Comparison of ENCODE assay signal across 8 cellular contexts in genomic region chr9:37903831-37904646, GRCh38. TPM values are rescaled to one million over a fixed set of nuclear protein-coding genes. Genes with fewer than 3 reads are reported as not detected.
DNase-seq lines count a peak whose midpoint lies in the region; ATAC-seq and TF ChIP-seq lines count a peak whose summit lies in the region.

SLC25A51 (minus strand) TSS chr9:37904127; CDS start chr9:37888550, 15,577 bp downstream.

- in situ Hi-C loops in GM23248 (cut with MboI): loop anchor here (10.0 kb wide), 2 partner anchors 261 to 441 kb away; no protein-coding TSS in a partner anchor

- H3K9me3 ChIP-seq in GM23248 (ENCODE audit: low read depth) (no peaks in the 10 kb centered on the region), fibroblast of lung (ENCODE audit: control insufficient read depth, insufficient read depth, low read depth, low read length) (no peaks in the 10 kb centered on the region)

- H3K27me3 ChIP-seq in GM23248 (replicated peaks; ENCODE audit: insufficient read depth) (no peaks in the 10 kb centered on the region), fibroblast of lung (ENCODE audit: control insufficient read depth, insufficient read depth, low read length) (no peaks in the 10 kb centered on the region)

- H3K36me3 ChIP-seq in GM23248 (ENCODE audit: low read depth): no peaks in the 10 kb centered on the region
- no peaks in the 10 kb centered on the region for H3K36me3 ChIP-seq in fibroblast of lung (ENCODE audit: control insufficient read depth, insufficient read depth, low read length)

- peak within 1 kb of the TSS; percentile 94 for H3K27ac Mint-ChIP-seq in activated T-helper 1 cell treated with anti-CD3 and anti-CD28 coated beads, Interleukin-12 subunit alpha, Interleukin-12 subunit beta, Interleukin-2, Interleukin-4 antibody, amounts not matched to agents 30 ng/mL and 10 ng/mL and 1 ng/mL, durations not matched to agents 14 hours and 24 hours and 36 hours
- peak within 1 kb of the TSS; percentile 88 to 98 (median 94) for H3K27ac Mint-ChIP-seq in naive thymus-derived CD8-positive, alpha-beta T cell

- peaks cover 37% of the 10 kb centered on the region for H3K4me1 Mint-ChIP-seq in activated T-helper 1 cell treated with anti-CD3 and anti-CD28 coated beads, Interleukin-12 subunit alpha, Interleukin-12 subunit beta, Interleukin-2, Interleukin-4 antibody, amounts not matched to agents 30 ng/mL and 10 ng/mL and 1 ng/mL, durations not matched to agents 14 hours and 24 hours and 36 hours (ENCODE audit: low read depth)
- H3K4me1 Mint-ChIP-seq in naive thymus-derived CD8-positive, alpha-beta T cell: peaks cover 12 to 33% (median 29%) of the 10 kb centered on the region in 4 donors

- TF ChIP-seq CTCF in fibroblast of lung (conservative IDR thresholded peaks at IDR 0.05 in 1 of 2, IDR thresholded peaks at IDR 0.05 in 1 of 2; ENCODE audit: low read depth in 1 of 2, low read length in 2 of 2): peak; percentile 94

- POLR2A ChIA-PET in naive thymus-derived CD8-positive, alpha-beta T cell (lab: Charles Lee): interaction anchor here (0.6 to 1.1 kb wide), 3 partner anchors 13 to 185 kb away, joined by 3 read pairs; no protein-coding TSS in a partner anchor

- H3K79me2 ChIP-seq in GM23248 (ENCODE audit: insufficient read depth): peaks cover 36% of the 10 kb centered on the region
- peaks cover 36% of the 10 kb centered on the region for H3K79me2 ChIP-seq in fibroblast of lung (ENCODE audit: control insufficient read depth, insufficient read depth, low read length)

- intact Hi-C loops in activated T-helper 1 cell treated with anti-CD3 and anti-CD28 coated beads, Interleukin-12 subunit alpha, Interleukin-12 subunit beta, Interleukin-2, Interleukin-4 antibody, amounts not matched to agents 30 ng/mL and 10 ng/mL and 1 ng/mL, durations not matched to agents 14 hours and 24 hours and 36 hours (cut with micrococcal nuclease): loop anchor here (1.0 to 10.0 kb wide), 11 partner anchors 67 to 1503 kb away; partner anchors contain the start of genes ALDH1B1, DCAF10, EXOSC3 and POLR1E

- H3K4me1 ChIP-seq in GM23248 (ENCODE audit: insufficient read depth) (peaks cover 29% of the 10 kb centered on the region), fibroblast of lung (ENCODE audit: control insufficient read depth, extremely low read depth, insufficient read depth, low read length) (peaks cover 10% of the 10 kb centered on the region)

- peak within 1 kb of the TSS; percentile 99 for H2AFZ ChIP-seq in GM23248
- H2AFZ ChIP-seq in fibroblast of lung (ENCODE audit: low read length): peak within 1 kb of the TSS; percentile 80

- H3K9me3 Mint-ChIP-seq in activated T-helper 1 cell treated with anti-CD3 and anti-CD28 coated beads, Interleukin-12 subunit alpha, Interleukin-12 subunit beta, Interleukin-2, Interleukin-4 antibody, amounts not matched to agents 30 ng/mL and 10 ng/mL and 1 ng/mL, durations not matched to agents 14 hours and 24 hours and 36 hours: no peaks in the 10 kb centered on the region
- H3K9me3 Mint-ChIP-seq in naive thymus-derived CD8-positive, alpha-beta T cell: no peaks in the 10 kb centered on the region

- peak within 1 kb of the TSS; percentile 86 for H3K4me3 ChIP-seq in GM23248
- peak within 1 kb of the TSS; percentile 66 to 87 (median 76) for H3K4me3 ChIP-seq in fibroblast of lung (replicated peaks in 1 of 4; ENCODE audit: control extremely low read depth in 1 of 4, insufficient read depth in 1 of 4, low read depth in 3 of 4, low read length in 4 of 4)

- DNase-seq in EL (peak; percentile 88), GM23248 (peak; percentile 91), Kasumi-1 (lab: John Stamatoyannopoulos, UW) (peak; percentile 66 to 84), RKO (ENCODE audit: low spot score) (peak; percentile 89), fibroblast of lung (ENCODE audit: low read depth in 2 of 2) (peak; percentile 86 to 93)
- DNase-seq in activated T-helper 1 cell treated with anti-CD3 and anti-CD28 coated beads, Interleukin-12 subunit alpha, Interleukin-12 subunit beta, Interleukin-2, Interleukin-4 antibody, amounts not matched to agents 30 ng/mL and 10 ng/mL and 1 ng/mL, durations not matched to agents 14 hours and 24 hours and 36 hours (ENCODE audit: low spot score): peak; percentile 92
- DNase-seq in naive thymus-derived CD8-positive, alpha-beta T cell: peak; percentile 89 to 100 (median 97)
- peak; percentile 93 for DNase-seq in stimulated activated naive CD4-positive, alpha-beta T cell treated with Interleukin-2 at 50 U/mL for 16 hours (lab: John Stamatoyannopoulos, UW)

- H3F3A ChIP-seq in GM23248 (ENCODE audit: insufficient read depth): peaks cover 11% of the 10 kb centered on the region; the same call in 1 of the 2 replicates

- peak within 1 kb of the TSS; percentile 86 for H3K9ac ChIP-seq in GM23248
- peak within 1 kb of the TSS; percentile 79 for H3K9ac ChIP-seq in fibroblast of lung (ENCODE audit: insufficient read depth, low read length)

- H3K9me2 ChIP-seq in GM23248 (ENCODE audit: insufficient read depth): no peaks in the 10 kb centered on the region

- H3K4me3 Mint-ChIP-seq in activated T-helper 1 cell treated with anti-CD3 and anti-CD28 coated beads, Interleukin-12 subunit alpha, Interleukin-12 subunit beta, Interleukin-2, Interleukin-4 antibody, amounts not matched to agents 30 ng/mL and 10 ng/mL and 1 ng/mL, durations not matched to agents 14 hours and 24 hours and 36 hours: peak within 1 kb of the TSS; percentile 90
- peak within 1 kb of the TSS; percentile 83 to 95 (median 92) for H3K4me3 Mint-ChIP-seq in naive thymus-derived CD8-positive, alpha-beta T cell

- peaks cover 5% of the 10 kb centered on the region for H3K36me3 Mint-ChIP-seq in activated T-helper 1 cell treated with anti-CD3 and anti-CD28 coated beads, Interleukin-12 subunit alpha, Interleukin-12 subunit beta, Interleukin-2, Interleukin-4 antibody, amounts not matched to agents 30 ng/mL and 10 ng/mL and 1 ng/mL, durations not matched to agents 14 hours and 24 hours and 36 hours (ENCODE audit: low read depth)
- H3K36me3 Mint-ChIP-seq in naive thymus-derived CD8-positive, alpha-beta T cell: peaks cover 0 to 11% (median 0%) of the 10 kb centered on the region in 3 donors

- peak within 1 kb of the TSS; percentile 59 for H3K27ac ChIP-seq in GM23248
- H3K27ac ChIP-seq in fibroblast of lung (ENCODE audit: insufficient read depth, low read length): peak within 1 kb of the TSS; percentile 48

- peak; percentile 84 for ATAC-seq in naive thymus-derived CD8-positive, alpha-beta T cell

- H4K20me1 ChIP-seq in GM23248 (ENCODE audit: insufficient read depth) (no peaks in the 10 kb centered on the region), fibroblast of lung (ENCODE audit: control insufficient read depth, extremely low read depth, insufficient read depth, low read length) (no peaks in the 10 kb centered on the region)

- peak within 1 kb of the TSS; percentile 94 for H3K4me2 ChIP-seq in GM23248 (ENCODE audit: unreplicated experiment)
- H3K4me2 ChIP-seq in fibroblast of lung (ENCODE audit: extremely low read depth, insufficient read depth, low read length): peak within 1 kb of the TSS; percentile 98

- peaks cover 5% of the 10 kb centered on the region for H3K27me3 Mint-ChIP-seq in activated T-helper 1 cell treated with anti-CD3 and anti-CD28 coated beads, Interleukin-12 subunit alpha, Interleukin-12 subunit beta, Interleukin-2, Interleukin-4 antibody, amounts not matched to agents 30 ng/mL and 10 ng/mL and 1 ng/mL, durations not matched to agents 14 hours and 24 hours and 36 hours (ENCODE audit: insufficient read depth)
- H3K27me3 Mint-ChIP-seq in naive thymus-derived CD8-positive, alpha-beta T cell: peaks cover 0 to 3% (median 0%) of the 10 kb centered on the region in 5 donors

- 2% methylated on average over 72 to 73 of the region's 78 CpGs for WGBS in GM23248 (ENCODE audit: low coverage in 1 of 2, low lambda C conversion rate in 2 of 2, missing lambda C conversion rate in 2 of 2), 2 experiments

RNA-seq across cellular contexts. Expression of gene SLC25A51, which starts in this region (rescaled TPM):
- 56.6 and 58.2 TPM in 2 replicates for total RNA-seq in GM23248 (2014; rRNA removed; shearing (Covaris generic))
- 16.0 and 17.7 TPM in 2 replicates for polyA plus RNA-seq in GM23248 (2016; fragmentation: Nextera tagmentation; extraction: Ambion mirVana)
- 30.0 and 31.3 TPM in 2 replicates for total RNA-seq in activated T-helper 1 cell treated with anti-CD3 and anti-CD28 coated beads, Interleukin-12 subunit alpha, Interleukin-12 subunit beta, Interleukin-2, Interleukin-4 antibody, amounts not matched to agents 30 ng/mL and 10 ng/mL and 1 ng/mL, durations not matched to agents 14 hours and 24 hours and 36 hours
- 91.7 and 100 TPM in 2 replicates for total RNA-seq in fibroblast of lung
- polyA plus RNA-seq in fibroblast of lung: 39.3 and 41.6 TPM in 2 replicates
- polyA plus RNA-seq in fibroblast of lung (2012): 18.3 and 19.8 TPM in 2 replicates
- 41.1 and 58.5 TPM in 2 replicates for polyA minus RNA-seq in fibroblast of lung (ENCODE audit: low replicate concordance)
- total RNA-seq in naive thymus-derived CD8-positive, alpha-beta T cell: 10 to 100 TPM; 32.5 to 35.1 TPM
- 10 to 100 TPM in 2 of 3 donors, 1 to 10 TPM in 1; 8.9 to 12.4 (median 12.3) TPM for polyA plus RNA-seq in naive thymus-derived CD8-positive, alpha-beta T cell

Comparison
In these comparisons a context has a peak if more than half of its experiments do, and no peak if none do; other contexts are left out.
1. Peak in every context shown above with its lines: DNase-seq, ATAC-seq, H3K4me3 ChIP-seq and H3K27ac ChIP-seq.